Comparison of ENCODE assay signal across 2 cellular contexts in the genomic region with DNA sequence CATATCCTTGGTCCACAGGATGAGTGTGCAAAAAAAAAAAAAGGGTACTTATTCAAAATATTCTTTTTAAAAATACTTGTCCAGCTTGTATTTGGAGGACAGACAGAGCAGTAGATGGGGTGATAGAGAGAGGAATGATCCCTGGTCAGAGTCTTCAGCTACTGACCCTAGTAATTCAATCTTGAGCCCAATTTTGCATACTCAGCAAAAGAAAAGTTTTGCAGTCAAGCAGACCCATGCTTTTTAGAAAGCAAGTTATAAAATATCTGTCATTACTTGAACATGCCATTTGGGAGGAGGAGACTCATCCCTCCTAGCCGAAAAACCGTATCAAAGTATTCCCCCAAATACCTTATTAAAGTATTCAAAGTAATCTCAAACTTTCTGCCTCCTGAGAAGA.
TF ChIP-seq lines count a peak whose summit lies in the region.

No MANE protein-coding gene starts in this region.

TF ChIP-seq in A549, 52 proteins besides CTCF, POLR2A, EP300 and RAD21 (continued from another document):
- TF ChIP-seq, protein P1, sequence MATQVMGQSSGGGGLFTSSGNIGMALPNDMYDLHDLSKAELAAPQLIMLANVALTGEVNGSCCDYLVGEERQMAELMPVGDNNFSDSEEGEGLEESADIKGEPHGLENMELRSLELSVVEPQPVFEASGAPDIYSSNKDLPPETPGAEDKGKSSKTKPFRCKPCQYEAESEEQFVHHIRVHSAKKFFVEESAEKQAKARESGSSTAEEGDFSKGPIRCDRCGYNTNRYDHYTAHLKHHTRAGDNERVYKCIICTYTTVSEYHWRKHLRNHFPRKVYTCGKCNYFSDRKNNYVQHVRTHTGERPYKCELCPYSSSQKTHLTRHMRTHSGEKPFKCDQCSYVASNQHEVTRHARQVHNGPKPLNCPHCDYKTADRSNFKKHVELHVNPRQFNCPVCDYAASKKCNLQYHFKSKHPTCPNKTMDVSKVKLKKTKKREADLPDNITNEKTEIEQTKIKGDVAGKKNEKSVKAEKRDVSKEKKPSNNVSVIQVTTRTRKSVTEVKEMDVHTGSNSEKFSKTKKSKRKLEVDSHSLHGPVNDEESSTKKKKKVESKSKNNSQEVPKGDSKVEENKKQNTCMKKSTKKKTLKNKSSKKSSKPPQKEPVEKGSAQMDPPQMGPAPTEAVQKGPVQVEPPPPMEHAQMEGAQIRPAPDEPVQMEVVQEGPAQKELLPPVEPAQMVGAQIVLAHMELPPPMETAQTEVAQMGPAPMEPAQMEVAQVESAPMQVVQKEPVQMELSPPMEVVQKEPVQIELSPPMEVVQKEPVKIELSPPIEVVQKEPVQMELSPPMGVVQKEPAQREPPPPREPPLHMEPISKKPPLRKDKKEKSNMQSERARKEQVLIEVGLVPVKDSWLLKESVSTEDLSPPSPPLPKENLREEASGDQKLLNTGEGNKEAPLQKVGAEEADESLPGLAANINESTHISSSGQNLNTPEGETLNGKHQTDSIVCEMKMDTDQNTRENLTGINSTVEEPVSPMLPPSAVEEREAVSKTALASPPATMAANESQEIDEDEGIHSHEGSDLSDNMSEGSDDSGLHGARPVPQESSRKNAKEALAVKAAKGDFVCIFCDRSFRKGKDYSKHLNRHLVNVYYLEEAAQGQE (IDR thresholded peaks at IDR 0.05): no peak
- TF ChIP-seq RCOR1 (IDR thresholded peaks at IDR 0.05; ENCODE audit: low read depth, low read length): no peak

TF ChIP-seq in K562, 482 proteins besides CTCF, POLR2A, EP300 and RAD21 (continues in another document):
- TF ChIP-seq, protein P2, sequence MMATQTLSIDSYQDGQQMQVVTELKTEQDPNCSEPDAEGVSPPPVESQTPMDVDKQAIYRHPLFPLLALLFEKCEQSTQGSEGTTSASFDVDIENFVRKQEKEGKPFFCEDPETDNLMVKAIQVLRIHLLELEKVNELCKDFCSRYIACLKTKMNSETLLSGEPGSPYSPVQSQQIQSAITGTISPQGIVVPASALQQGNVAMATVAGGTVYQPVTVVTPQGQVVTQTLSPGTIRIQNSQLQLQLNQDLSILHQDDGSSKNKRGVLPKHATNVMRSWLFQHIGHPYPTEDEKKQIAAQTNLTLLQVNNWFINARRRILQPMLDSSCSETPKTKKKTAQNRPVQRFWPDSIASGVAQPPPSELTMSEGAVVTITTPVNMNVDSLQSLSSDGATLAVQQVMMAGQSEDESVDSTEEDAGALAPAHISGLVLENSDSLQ (IDR thresholded peaks at IDR 0.05): no peak
- TF ChIP-seq DPF2 (IDR thresholded peaks at IDR 0.05) (no peak), ARID2 (IDR thresholded peaks at IDR 0.05) (no peak), ZNF507 (tag; conservative IDR thresholded peaks at IDR 0.05) (no peak), HMG20B (CRISPR knock-in tag; IDR thresholded peaks at IDR 0.05) (no peak), PCBP1 (IDR thresholded peaks at IDR 0.05; ENCODE audit: low read depth, low read length, poor library complexity, severe bottlenecking) (no peak), MTA2 (IDR thresholded peaks at IDR 0.05; ENCODE audit: low read depth) (no peak), KAT7 (CRISPR knock-in tag; IDR thresholded peaks at IDR 0.05; ENCODE audit: borderline replicate concordance) (no peak), C11orf30 (IDR thresholded peaks at IDR 0.05; ENCODE audit: low read depth) (peak; percentile 68; the same call in 1 of the 2 replicates), U2AF2 (optimal IDR thresholded peaks at IDR 0.05; ENCODE audit: low read depth, low read length) (no peak), CREBBP (IDR thresholded peaks at IDR 0.05; ENCODE audit: low read depth, low read length) (no peak), TRIM24 (IDR thresholded peaks at IDR 0.05) (no peak), SNRNP70 (optimal IDR thresholded peaks at IDR 0.05; ENCODE audit: low read depth, low read length) (no peak), KLF13 (tag; IDR thresholded peaks at IDR 0.05; ENCODE audit: borderline replicate concordance, low read depth) (no peak), TCF7 (IDR thresholded peaks at IDR 0.05; ENCODE audit: borderline replicate concordance) (no peak), MCM3 (IDR thresholded peaks at IDR 0.05) (no peak), PML (IDR thresholded peaks at IDR 0.05; ENCODE audit: low read length) (no peak), MAFF (IDR thresholded peaks at IDR 0.05; ENCODE audit: low read length) (peak; percentile 87), ZKSCAN8 (CRISPR knock-in tag; IDR thresholded peaks at IDR 0.05) (no peak), MAFK (IDR thresholded peaks at IDR 0.05; ENCODE audit: low read length) (peak; percentile 87), ZNF316 (IDR thresholded peaks at IDR 0.05) (peak; percentile 83), PHB2 (IDR thresholded peaks at IDR 0.05; ENCODE audit: low read depth) (no peak), MAFG (tag; conservative IDR thresholded peaks at IDR 0.05) (peak; percentile 81), GATA2 (CRISPR knock-in tag; IDR thresholded peaks at IDR 0.05) (no peak)
- TF ChIP-seq, protein P3, sequence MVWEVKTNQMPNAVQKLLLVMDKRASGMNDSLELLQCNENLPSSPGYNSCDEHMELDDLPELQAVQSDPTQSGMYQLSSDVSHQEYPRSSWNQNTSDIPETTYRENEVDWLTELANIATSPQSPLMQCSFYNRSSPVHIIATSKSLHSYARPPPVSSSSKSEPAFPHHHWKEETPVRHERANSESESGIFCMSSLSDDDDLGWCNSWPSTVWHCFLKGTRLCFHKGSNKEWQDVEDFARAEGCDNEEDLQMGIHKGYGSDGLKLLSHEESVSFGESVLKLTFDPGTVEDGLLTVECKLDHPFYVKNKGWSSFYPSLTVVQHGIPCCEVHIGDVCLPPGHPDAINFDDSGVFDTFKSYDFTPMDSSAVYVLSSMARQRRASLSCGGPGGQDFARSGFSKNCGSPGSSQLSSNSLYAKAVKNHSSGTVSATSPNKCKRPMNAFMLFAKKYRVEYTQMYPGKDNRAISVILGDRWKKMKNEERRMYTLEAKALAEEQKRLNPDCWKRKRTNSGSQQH (CRISPR knock-in tag; IDR thresholded peaks at IDR 0.05): no peak
- TF ChIP-seq, protein P4, sequence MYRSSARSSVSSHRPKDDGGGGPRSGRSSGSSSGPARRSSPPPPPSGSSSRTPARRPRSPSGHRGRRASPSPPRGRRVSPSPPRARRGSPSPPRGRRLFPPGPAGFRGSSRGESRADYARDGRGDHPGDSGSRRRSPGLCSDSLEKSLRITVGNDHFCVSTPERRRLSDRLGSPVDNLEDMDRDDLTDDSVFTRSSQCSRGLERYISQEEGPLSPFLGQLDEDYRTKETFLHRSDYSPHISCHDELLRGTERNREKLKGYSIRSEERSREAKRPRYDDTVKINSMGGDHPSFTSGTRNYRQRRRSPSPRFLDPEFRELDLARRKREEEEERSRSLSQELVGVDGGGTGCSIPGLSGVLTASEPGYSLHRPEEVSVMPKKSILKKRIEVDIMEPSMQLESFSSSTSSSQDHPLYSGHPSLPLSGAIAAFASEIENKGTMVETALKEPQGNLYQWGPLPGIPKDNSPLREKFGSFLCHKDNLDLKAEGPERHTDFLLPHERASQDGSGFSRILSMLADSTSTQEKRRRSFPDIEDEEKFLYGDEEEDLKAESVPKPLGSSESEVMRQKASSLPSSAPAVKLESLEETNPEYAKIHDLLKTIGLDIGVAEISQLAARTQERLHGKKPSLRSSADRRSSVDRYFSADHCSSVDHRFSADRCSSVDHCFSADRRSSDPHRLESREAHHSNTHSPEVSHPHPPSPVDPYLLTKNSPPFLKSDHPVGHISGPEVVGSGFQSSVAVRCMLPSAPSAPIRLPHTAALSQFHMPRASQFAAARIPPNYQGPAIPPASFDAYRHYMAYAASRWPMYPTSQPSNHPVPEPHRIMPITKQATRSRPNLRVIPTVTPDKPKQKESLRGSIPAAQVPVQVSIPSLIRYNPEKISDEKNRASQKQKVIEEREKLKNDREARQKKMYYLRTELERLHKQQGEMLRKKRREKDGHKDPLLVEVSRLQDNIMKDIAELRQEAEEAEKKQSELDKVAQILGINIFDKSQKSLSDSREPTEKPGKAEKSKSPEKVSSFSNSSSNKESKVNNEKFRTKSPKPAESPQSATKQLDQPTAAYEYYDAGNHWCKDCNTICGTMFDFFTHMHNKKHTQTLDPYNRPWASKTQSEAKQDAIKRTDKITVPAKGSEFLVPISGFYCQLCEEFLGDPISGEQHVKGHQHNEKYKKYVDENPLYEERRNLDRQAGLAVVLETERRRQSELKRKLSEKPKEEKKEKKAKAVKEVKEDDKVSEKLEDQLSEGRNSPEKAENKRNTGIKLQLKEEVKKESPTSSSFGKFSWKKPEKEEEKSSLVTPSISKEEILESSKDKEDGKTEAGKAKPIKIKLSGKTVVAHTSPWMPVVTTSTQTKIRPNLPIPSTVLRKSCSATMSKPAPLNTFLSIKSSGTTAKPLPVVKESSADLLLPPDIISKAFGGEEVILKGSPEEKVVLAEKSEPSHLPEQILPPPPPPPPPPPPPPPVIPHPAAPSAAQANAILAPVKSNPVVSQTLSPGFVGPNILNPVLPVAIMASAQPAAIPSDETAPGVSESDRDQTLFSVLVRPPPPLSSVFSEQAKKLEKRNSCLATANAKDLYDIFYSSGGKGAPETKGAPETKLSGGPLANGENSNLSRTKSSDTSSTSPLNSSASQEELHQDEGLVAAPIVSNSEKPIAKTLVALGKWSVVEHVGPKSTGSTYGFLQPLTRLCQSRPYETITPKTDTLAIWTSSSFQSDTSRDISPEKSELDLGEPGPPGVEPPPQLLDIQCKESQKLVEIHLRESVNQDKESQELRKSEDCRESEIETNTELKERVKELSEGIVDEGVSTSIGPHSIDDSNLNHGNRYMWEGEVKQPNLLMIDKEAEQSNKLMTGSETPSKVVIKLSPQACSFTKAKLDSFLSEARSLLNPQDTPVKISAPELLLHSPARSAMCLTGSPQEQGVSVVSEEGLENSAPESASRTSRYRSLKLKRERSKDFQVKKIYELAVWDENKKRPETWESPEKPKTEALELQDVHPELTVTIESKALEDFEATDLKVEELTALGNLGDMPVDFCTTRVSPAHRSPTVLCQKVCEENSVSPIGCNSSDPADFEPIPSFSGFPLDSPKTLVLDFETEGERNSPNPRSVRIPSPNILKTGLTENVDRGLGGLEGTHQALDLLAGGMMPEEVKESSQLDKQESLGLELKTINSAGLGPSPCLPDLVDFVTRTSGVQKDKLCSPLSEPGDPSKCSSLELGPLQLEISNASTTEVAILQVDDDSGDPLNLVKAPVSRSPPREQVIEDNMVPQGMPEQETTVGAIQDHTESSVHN (IDR thresholded peaks at IDR 0.05; ENCODE audit: borderline replicate concordance in 1 of 2, low read depth in 1 of 2): no peak
- TF ChIP-seq, protein P5, sequence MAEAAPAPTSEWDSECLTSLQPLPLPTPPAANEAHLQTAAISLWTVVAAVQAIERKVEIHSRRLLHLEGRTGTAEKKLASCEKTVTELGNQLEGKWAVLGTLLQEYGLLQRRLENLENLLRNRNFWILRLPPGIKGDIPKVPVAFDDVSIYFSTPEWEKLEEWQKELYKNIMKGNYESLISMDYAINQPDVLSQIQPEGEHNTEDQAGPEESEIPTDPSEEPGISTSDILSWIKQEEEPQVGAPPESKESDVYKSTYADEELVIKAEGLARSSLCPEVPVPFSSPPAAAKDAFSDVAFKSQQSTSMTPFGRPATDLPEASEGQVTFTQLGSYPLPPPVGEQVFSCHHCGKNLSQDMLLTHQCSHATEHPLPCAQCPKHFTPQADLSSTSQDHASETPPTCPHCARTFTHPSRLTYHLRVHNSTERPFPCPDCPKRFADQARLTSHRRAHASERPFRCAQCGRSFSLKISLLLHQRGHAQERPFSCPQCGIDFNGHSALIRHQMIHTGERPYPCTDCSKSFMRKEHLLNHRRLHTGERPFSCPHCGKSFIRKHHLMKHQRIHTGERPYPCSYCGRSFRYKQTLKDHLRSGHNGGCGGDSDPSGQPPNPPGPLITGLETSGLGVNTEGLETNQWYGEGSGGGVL (CRISPR knock-in tag; IDR thresholded peaks at IDR 0.05): no peak
- TF ChIP-seq, protein P6, sequence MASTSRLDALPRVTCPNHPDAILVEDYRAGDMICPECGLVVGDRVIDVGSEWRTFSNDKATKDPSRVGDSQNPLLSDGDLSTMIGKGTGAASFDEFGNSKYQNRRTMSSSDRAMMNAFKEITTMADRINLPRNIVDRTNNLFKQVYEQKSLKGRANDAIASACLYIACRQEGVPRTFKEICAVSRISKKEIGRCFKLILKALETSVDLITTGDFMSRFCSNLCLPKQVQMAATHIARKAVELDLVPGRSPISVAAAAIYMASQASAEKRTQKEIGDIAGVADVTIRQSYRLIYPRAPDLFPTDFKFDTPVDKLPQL (IDR thresholded peaks at IDR 0.05; ENCODE audit: extremely low read depth, insufficient read length): no peak
- TF ChIP-seq, protein P7, sequence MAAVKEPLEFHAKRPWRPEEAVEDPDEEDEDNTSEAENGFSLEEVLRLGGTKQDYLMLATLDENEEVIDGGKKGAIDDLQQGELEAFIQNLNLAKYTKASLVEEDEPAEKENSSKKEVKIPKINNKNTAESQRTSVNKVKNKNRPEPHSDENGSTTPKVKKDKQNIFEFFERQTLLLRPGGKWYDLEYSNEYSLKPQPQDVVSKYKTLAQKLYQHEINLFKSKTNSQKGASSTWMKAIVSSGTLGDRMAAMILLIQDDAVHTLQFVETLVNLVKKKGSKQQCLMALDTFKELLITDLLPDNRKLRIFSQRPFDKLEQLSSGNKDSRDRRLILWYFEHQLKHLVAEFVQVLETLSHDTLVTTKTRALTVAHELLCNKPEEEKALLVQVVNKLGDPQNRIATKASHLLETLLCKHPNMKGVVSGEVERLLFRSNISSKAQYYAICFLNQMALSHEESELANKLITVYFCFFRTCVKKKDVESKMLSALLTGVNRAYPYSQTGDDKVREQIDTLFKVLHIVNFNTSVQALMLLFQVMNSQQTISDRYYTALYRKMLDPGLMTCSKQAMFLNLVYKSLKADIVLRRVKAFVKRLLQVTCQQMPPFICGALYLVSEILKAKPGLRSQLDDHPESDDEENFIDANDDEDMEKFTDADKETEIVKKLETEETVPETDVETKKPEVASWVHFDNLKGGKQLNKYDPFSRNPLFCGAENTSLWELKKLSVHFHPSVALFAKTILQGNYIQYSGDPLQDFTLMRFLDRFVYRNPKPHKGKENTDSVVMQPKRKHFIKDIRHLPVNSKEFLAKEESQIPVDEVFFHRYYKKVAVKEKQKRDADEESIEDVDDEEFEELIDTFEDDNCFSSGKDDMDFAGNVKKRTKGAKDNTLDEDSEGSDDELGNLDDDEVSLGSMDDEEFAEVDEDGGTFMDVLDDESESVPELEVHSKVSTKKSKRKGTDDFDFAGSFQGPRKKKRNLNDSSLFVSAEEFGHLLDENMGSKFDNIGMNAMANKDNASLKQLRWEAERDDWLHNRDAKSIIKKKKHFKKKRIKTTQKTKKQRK (IDR thresholded peaks at IDR 0.05; ENCODE audit: borderline replicate concordance, low read depth, low read length): no peak
- TF ChIP-seq, protein P8, sequence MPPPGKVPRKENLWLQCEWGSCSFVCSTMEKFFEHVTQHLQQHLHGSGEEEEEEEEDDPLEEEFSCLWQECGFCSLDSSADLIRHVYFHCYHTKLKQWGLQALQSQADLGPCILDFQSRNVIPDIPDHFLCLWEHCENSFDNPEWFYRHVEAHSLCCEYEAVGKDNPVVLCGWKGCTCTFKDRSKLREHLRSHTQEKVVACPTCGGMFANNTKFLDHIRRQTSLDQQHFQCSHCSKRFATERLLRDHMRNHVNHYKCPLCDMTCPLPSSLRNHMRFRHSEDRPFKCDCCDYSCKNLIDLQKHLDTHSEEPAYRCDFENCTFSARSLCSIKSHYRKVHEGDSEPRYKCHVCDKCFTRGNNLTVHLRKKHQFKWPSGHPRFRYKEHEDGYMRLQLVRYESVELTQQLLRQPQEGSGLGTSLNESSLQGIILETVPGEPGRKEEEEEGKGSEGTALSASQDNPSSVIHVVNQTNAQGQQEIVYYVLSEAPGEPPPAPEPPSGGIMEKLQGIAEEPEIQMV (tag; conservative IDR thresholded peaks at IDR 0.05; ENCODE audit: low read depth): no peak
- TF ChIP-seq, protein P9, sequence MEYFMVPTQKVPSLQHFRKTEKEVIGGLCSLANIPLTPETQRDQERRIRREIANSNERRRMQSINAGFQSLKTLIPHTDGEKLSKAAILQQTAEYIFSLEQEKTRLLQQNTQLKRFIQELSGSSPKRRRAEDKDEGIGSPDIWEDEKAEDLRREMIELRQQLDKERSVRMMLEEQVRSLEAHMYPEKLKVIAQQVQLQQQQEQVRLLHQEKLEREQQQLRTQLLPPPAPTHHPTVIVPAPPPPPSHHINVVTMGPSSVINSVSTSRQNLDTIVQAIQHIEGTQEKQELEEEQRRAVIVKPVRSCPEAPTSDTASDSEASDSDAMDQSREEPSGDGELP (CRISPR knock-in tag; IDR thresholded peaks at IDR 0.05; ENCODE audit: borderline replicate concordance): no peak
